Comparison of ENCODE assay signal across 7 cellular contexts in the genomic region with DNA sequence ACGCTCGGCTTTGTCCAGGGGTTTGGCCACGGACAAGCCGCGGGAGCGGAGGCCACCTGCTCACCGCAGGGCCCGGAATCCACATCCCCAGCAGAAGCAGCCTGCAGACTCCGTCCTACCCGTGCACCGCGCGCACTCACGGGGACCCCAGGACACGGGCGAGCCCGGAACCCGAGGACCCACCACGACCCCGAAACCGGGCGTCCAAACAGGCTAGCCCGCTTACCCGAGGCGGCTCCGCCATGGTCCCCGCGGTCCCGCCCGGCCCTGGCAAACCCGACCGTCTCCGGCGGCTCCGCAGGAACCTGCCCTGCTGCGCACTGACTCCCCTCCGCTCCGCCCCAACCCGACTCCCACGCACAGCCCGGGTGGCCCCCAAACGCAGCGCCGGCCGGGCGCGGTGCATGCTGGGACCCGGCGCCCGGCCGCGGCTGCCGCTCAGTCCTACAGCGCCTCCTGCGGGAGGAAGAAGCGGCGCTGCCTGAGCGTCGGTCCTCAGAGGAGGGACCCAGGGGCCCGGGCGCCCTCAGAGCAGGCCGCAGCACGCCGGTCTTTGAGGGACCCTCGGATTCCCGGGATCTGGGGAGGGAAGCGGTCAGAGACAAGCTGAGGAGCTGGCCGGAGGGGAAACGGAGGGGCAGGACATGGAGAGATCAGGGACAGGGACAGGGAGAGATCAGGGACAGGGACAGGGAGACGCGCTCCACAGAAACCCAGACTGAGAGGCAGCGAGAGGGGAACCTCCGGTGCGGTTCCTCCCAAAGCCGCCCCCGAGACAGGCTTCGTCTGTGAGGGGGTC. TPM values are rescaled to one million over a fixed set of nuclear protein-coding genes. Genes with fewer than 3 reads are reported as not detected.
DNase-seq lines count a peak whose midpoint lies in the region; ATAC-seq and TF ChIP-seq lines count a peak whose summit lies in the region.

A gene with protein sequence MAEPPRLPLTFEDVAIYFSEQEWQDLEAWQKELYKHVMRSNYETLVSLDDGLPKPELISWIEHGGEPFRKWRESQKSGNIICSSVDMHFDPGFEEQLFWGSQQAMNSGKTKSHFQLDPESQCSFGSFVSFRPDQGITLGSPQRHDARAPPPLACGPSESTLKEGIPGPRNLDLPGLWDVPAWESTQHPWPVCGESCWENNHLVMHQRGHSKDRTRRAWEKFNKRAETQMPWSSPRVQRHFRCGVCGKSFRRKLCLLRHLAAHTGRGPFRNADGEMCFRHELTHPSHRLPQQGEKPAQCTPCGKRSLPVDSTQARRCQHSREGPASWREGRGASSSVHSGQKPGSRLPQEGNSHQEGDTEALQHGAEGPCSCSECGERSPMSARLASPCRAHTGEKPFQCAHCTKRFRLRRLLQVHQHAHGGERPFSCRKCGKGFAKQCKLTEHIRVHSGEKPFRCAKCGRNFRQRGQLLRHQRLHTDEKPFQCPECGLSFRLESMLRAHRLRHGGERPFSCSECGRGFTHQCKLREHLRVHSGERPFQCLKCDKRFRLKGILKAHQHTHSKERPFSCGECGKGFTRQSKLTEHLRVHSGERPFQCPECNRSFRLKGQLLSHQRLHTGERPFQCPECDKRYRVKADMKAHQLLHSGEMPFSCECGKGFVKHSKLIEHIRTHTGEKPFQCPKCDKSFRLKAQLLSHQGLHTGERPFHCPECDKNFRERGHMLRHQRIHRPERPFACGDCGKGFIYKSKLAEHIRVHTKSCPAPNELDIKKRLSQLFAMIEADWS (minus strand): TSS at position 322 of the 799 bp plus-strand sequence. CDS start 78 bp downstream, at position 244.

- no peaks in the 10 kb centered on the region for H3K9me3 ChIP-seq in hepatocyte (ENCODE audit: low read depth)

- peak within 1 kb of the TSS; percentile 81 for H3K4me2 ChIP-seq in hepatocyte

- TF ChIP-seq CTCF in hepatocyte (IDR thresholded peaks at IDR 0.05; ENCODE audit: poor library complexity) (peak; percentile 93), retinal pigment epithelial cell (conservative IDR thresholded peaks at IDR 0.05; ENCODE audit: low read depth, low read length) (peak; percentile 73)

- H3K27me3 ChIP-seq in hepatocyte, result no peaks in the 10 kb centered on the region

- H3K27ac ChIP-seq in hepatocyte, result peak within 1 kb of the TSS; percentile 100

- no peaks in the 10 kb centered on the region for H3K36me3 ChIP-seq in hepatocyte (replicated peaks; ENCODE audit: insufficient read depth, low read depth)

- peak; percentile 88 for ATAC-seq in GM18502 (IDR thresholded peaks at IDR 0.05; ENCODE audit: poor library complexity, unreplicated experiment)
- ATAC-seq in HG02938 (IDR thresholded peaks at IDR 0.05; ENCODE audit: unreplicated experiment), result peak; percentile 70

- H3K4me3 ChIP-seq in hepatocyte (peak within 1 kb of the TSS; percentile 87), retinal pigment epithelial cell (ENCODE audit: low read length) (peak within 1 kb of the TSS; percentile 83)

- H2AFZ ChIP-seq in hepatocyte, result peak within 1 kb of the TSS; percentile 95

- H3K79me2 ChIP-seq in hepatocyte, result peaks cover 45% of the 10 kb centered on the region

- no peaks in the 10 kb centered on the region for H3K9me2 ChIP-seq in hepatocyte (replicated peaks; ENCODE audit: insufficient read depth)

- peak; percentile 47 for DNase-seq in NCI-H1694 (lab: John Stamatoyannopoulos, UW)
- DNase-seq in T-helper 2 cell, result peak; percentile 84 to 95 (median 89)
- peak; percentile 11 to 90 (median 82) for DNase-seq in anterior cingulate cortex (lab: John Stamatoyannopoulos, UW)
- peak; percentile 97 for DNase-seq in hepatocyte (ENCODE audit: low spot score)
- peak; percentile 63 for DNase-seq in retinal pigment epithelial cell (ENCODE audit: low read depth)

- H4K20me1 ChIP-seq in hepatocyte (ENCODE audit: insufficient read depth, poor library complexity, severe bottlenecking), result no peaks in the 10 kb centered on the region

- WGBS in hepatocyte (ENCODE audit: low lambda C conversion rate, missing lambda C conversion rate), result 1% methylated on average over 62 of the region's 77 CpGs

- H3K4me1 ChIP-seq in hepatocyte (ENCODE audit: insufficient read depth), result peaks cover 5% of the 10 kb centered on the region

RNA-seq across cellular contexts. Expression of the gene that starts here (rescaled TPM):
- 5.1 and 5.7 TPM in 2 replicates for total RNA-seq in hepatocyte
- 4.9 and 6.9 TPM in 2 replicates for polyA plus RNA-seq in hepatocyte

Comparison
In these comparisons a context has a peak if more than half of its experiments do, and no peak if none do; other contexts are left out.
1. Peak in every context shown above with its lines: DNase-seq, ATAC-seq, H3K4me3 ChIP-seq and H3K27ac ChIP-seq.
2. DNase-seq: peak in every context shown above with its lines; median percentile 97 in hepatocyte; 89 in T-helper 2 cell; 82 in anterior cingulate cortex; 63 in retinal pigment epithelial cell; 47 in NCI-H1694.